In genomic region chr11:115222863-115223530, GRCh38 we compare ENCODE assay signal across 9 cellular contexts.
DNase-seq lines count a peak whose midpoint lies in the region; ATAC-seq and TF ChIP-seq lines count a peak whose summit lies in the region.
"Had no signal": no experiment of that assay in that cellular context is flagged by ENCODE, and none has a peak within 500 bp of the region (broad histone marks: within the 10 kb centered on the region; RNA-seq: fewer than 3 reads in every experiment).

No MANE protein-coding gene starts in this region.

- H3K27ac Mint-ChIP-seq in GM23338, result peak overlapping the region; percentile 89; the same call in 1 of the 2 replicates

- no peaks in the 10 kb centered on the region for H3K36me3 Mint-ChIP-seq in GM23338 (ENCODE audit: low read depth)

- H3K79me2 ChIP-seq in GM23338 (replicated peaks; ENCODE audit: insufficient read depth), result no peaks in the 10 kb centered on the region

- DNase-seq in GM23338 (ENCODE audit: low spot score) (no peak), lower lobe of right lung (no peak), COR-L47 (lab: John Stamatoyannopoulos, UW) (no peak), DMS79 (lab: John Stamatoyannopoulos, UW) (no peak), cortex of kidney (lab: John Stamatoyannopoulos, UW) (no peak)
- no peak for DNase-seq in activated CD4-positive, alpha-beta T cell treated with anti-CD3 and anti-CD28 coated beads, Interleukin-2, amount 50 U/mL, for 1 hour
- DNase-seq: nucleus accumbens had no signal

- H3F3A ChIP-seq in GM23338 (replicated peaks; ENCODE audit: low read depth), result no peaks in the 10 kb centered on the region

- no peaks in the 10 kb centered on the region; the same call in 2 of the 3 replicates for H3K9me3 Mint-ChIP-seq in GM23338

- peaks cover 59% of the 10 kb centered on the region for H3K4me1 Mint-ChIP-seq in GM23338

- no peaks in the 10 kb centered on the region for H3K27me3 Mint-ChIP-seq in GM23338 (ENCODE audit: insufficient read depth, low read depth, poor library complexity)

- no peak overlapping the region for H3K4me2 ChIP-seq in GM23338

- no peak overlapping the region for H2AFZ ChIP-seq in GM23338

- peak; percentile 29 for ATAC-seq in GM18861 (IDR thresholded peaks at IDR 0.05; ENCODE audit: unreplicated experiment)
- no peak for ATAC-seq in GM23338
- no peak for ATAC-seq in lower lobe of right lung

- no peak for TF ChIP-seq CTCF in GM23338 (conservative IDR thresholded peaks at IDR 0.05; ENCODE audit: low read depth in 2 of 2)
- no peak for TF ChIP-seq CTCF in lower lobe of right lung (IDR thresholded peaks at IDR 0.05)

- H3K4me3 Mint-ChIP-seq in GM23338, result no peak overlapping the region

- H3K4me3 ChIP-seq in GM23338, result no peak overlapping the region
- H3K4me3 ChIP-seq in HUES6 (ENCODE audit: low read depth, low read length), result no peak overlapping the region; the same call in 1 of the 2 replicates
- H3K4me3 ChIP-seq in lower lobe of right lung, result no peak overlapping the region

- H4K20me1 ChIP-seq in GM23338 (replicated peaks; ENCODE audit: insufficient read depth), result no peaks in the 10 kb centered on the region

- peak overlapping the region; percentile 61 for H3K9ac ChIP-seq in HUES6 (ENCODE audit: low read length)

- peaks cover 6% of the 10 kb centered on the region; the same call in 1 of the 2 replicates for H3K9me2 ChIP-seq in GM23338 (ENCODE audit: insufficient read depth)

- H3K27ac ChIP-seq in GM23338 (ENCODE audit: low read depth) (no peak overlapping the region), HUES6 (ENCODE audit: low read depth, low read length) (peak overlapping the region; percentile 82), lower lobe of right lung (peak overlapping the region; percentile 14)

- H3K4me1 ChIP-seq in GM23338 (ENCODE audit: insufficient read depth) (peaks cover 27% of the 10 kb centered on the region), HUES6 (ENCODE audit: control insufficient read depth, insufficient read depth, low read length) (peaks cover 53% of the 10 kb centered on the region), lower lobe of right lung (no peaks in the 10 kb centered on the region)

- intact Hi-C loops in lower lobe of right lung (cut with DNase I), result no loop called here

- no peaks in the 10 kb centered on the region for H3K27me3 ChIP-seq in GM23338 (ENCODE audit: insufficient read depth)
- H3K27me3 ChIP-seq in HUES6 (ENCODE audit: control insufficient read depth, insufficient read depth, low read length), result no peaks in the 10 kb centered on the region
- H3K27me3 ChIP-seq in lower lobe of right lung (ENCODE audit: low read depth), result no peaks in the 10 kb centered on the region

- H3K36me3 ChIP-seq in GM23338 (ENCODE audit: insufficient read depth) (no peaks in the 10 kb centered on the region), HUES6 (ENCODE audit: control insufficient read depth, insufficient read depth, low read length) (no peaks in the 10 kb centered on the region), lower lobe of right lung (no peaks in the 10 kb centered on the region)

- H3K9me3 ChIP-seq in HUES6 (ENCODE audit: control insufficient read depth, insufficient read depth, low read depth, low read length) (no peaks in the 10 kb centered on the region), lower lobe of right lung (no peaks in the 10 kb centered on the region)

TF ChIP-seq in GM23338, 12 proteins besides CTCF, POLR2A, EP300 and RAD21 (continues in another document):
- TF ChIP-seq STAT1 (IDR thresholded peaks at IDR 0.05; ENCODE audit: unreplicated experiment) (no peak), EZH2phosphoT487 (IDR thresholded peaks at IDR 0.05; ENCODE audit: unreplicated experiment) (no peak), JUNB (IDR thresholded peaks at IDR 0.05; ENCODE audit: unreplicated experiment) (no peak), POLR2AphosphoS5 (IDR thresholded peaks at IDR 0.05; ENCODE audit: low read depth) (no peak), ZNF462 (CRISPR knock-in tag; IDR thresholded peaks at IDR 0.05) (no peak), ETS1 (IDR thresholded peaks at IDR 0.05) (no peak), ZNF114 (CRISPR knock-in tag; IDR thresholded peaks at IDR 0.05) (no peak), EZH2 (IDR thresholded peaks at IDR 0.05; ENCODE audit: low read depth, unreplicated experiment) (no peak)
